Comparison of ENCODE assay signal across 9 cellular contexts in the genomic region with DNA sequence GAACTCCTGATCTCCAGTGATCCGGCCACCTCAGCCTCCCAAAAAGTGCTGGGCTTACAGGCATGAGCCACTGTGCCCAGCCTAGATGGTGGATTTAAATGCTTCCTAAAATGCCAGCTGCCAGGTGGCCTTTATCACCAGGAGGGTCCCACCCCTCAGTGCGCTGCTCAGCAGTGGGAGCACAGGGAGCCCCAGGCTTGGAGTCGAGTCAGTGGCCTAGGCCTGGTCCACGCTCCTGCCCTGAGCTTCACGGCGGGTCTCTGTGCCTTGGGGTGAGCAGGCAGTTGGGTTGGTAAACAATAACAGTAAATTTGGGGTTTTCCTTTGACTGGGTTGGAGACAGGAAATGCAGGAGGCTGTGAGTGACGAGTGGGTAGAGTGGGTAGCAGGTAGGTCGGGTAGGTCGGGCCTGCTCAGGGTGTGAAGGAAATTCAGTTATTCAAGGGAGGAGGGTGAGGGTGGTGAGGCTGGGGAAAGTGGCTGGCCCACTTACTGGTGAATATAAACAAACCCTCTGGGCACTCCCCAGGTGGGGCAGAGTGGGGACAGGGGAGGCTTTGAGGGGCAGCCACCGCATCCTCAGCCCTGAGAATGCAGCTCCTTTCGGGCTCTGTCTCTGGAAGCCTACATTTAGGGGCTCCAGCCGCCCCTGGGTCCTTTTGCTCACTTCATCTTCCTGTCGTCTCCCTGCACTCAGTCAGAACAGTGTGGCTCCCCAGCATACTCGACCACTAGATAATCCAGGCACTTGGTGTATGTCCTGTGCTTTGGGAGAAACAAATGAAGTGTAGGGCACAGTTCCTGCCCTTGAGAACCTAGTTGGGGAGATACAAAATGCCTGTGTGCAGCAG. TPM values are rescaled to one million over a fixed set of nuclear protein-coding genes. Genes with fewer than 3 reads are reported as not detected.
DNase-seq lines count a peak whose midpoint lies in the region; ATAC-seq and TF ChIP-seq lines count a peak whose summit lies in the region.
"Had no signal": no experiment of that assay in that cellular context is flagged by ENCODE, and none has a peak within 500 bp of the region (broad histone marks: within the 10 kb centered on the region; RNA-seq: fewer than 3 reads in every experiment).

No MANE protein-coding gene starts in this region.

- H3K36me3 ChIP-seq in OCI-LY7 (ENCODE audit: insufficient read depth, low read length), result no peaks in the 10 kb centered on the region
- peaks cover 0 to 6% of the 10 kb centered on the region in 2 donors for H3K36me3 ChIP-seq in aorta (ENCODE audit: control insufficient read depth in 1 of 2, insufficient read depth in 2 of 2, low read length in 1 of 2)

- in situ Hi-C loops in KBM-7 (cut with MboI; ENCODE audit: low pct_unique_long_range_greater_than_20kb, low sequenced_read_pairs), result loop anchor here (25.0 kb wide), 1 partner anchor 175 kb away; the partner anchor contains the start of gene FCMR

- no peaks in the 10 kb centered on the region for H3K79me2 ChIP-seq in OCI-LY7 (ENCODE audit: insufficient read depth, low read depth, low read length)

- intact Hi-C loops in activated T-helper 2 cell treated with anti-CD3 and anti-CD28 coated beads, Interferon-gamma antibody, Interleukin-2, Interleukin-4, amounts not matched to agents 10 μg/mL and 5 μg/mL and 100 μg/mL, durations not matched to agents 14 hours and 24 hours and 36 hours (cut with micrococcal nuclease), result no loop called here
- intact Hi-C loops in right cardiac atrium (cut with DNase I) (loop anchor here in 3 of 4 donors (5.0 to 10.0 kb wide), 3 partner anchors 65 to 178 kb away; partner anchors contain the start of gene DYRK3 (in 1 of the 3)), OCI-LY7 (cut with micrococcal nuclease; ENCODE audit: unreplicated experiment) (no loop called here), aorta (cut with DNase I) (loop anchor here in 1 of 2 donors (5.0 to 10.0 kb wide), 2 partner anchors 105 to 168 kb away; no protein-coding TSS in a partner anchor)

- peak in 2 of 3 experiments; percentile 26 to 59 for DNase-seq in stimulated activated CD4-positive, alpha-beta T cell treated with anti-CD3 and anti-CD28 coated beads, TNF-alpha, amount 100 ng/mL, for 4 hours (ENCODE audit: low read depth in 3 of 3)
- no peak for DNase-seq in stimulated activated CD4-positive, alpha-beta T cell treated with anti-CD3 and anti-CD28 coated beads, Interleukin-12 subunit alpha, Interleukin-12 subunit beta, amount 100 ng/mL, for 4 hours
- DNase-seq in activated T-helper 2 cell treated with anti-CD3 and anti-CD28 coated beads, Interferon-gamma antibody, Interleukin-2, Interleukin-4, amounts not matched to agents 10 μg/mL and 5 μg/mL and 100 μg/mL, durations not matched to agents 14 hours and 24 hours and 36 hours (ENCODE audit: low spot score), result no peak
- DNase-seq in right cardiac atrium (peak in 1 of 3 donors; percentile 43), OCI-LY7 (ENCODE audit: low spot score) (no peak), aorta (no peak), KBM-7 (no peak)
- DNase-seq: NCI-H526 treated with DMSO at 0.1 percent for 48 hours had no signal

- no peaks in the 10 kb centered on the region for H3K9me3 Mint-ChIP-seq in activated T-helper 2 cell treated with anti-CD3 and anti-CD28 coated beads, Interferon-gamma antibody, Interleukin-2, Interleukin-4, amounts not matched to agents 10 μg/mL and 5 μg/mL and 100 μg/mL, durations not matched to agents 14 hours and 24 hours and 36 hours

- H3K4me2 ChIP-seq in OCI-LY7 (ENCODE audit: low read length), result no peak overlapping the region

- no peaks in the 10 kb centered on the region for H3K27me3 Mint-ChIP-seq in activated T-helper 2 cell treated with anti-CD3 and anti-CD28 coated beads, Interferon-gamma antibody, Interleukin-2, Interleukin-4, amounts not matched to agents 10 μg/mL and 5 μg/mL and 100 μg/mL, durations not matched to agents 14 hours and 24 hours and 36 hours (ENCODE audit: low read depth)

- H3K4me1 Mint-ChIP-seq in activated T-helper 2 cell treated with anti-CD3 and anti-CD28 coated beads, Interferon-gamma antibody, Interleukin-2, Interleukin-4, amounts not matched to agents 10 μg/mL and 5 μg/mL and 100 μg/mL, durations not matched to agents 14 hours and 24 hours and 36 hours (ENCODE audit: low read depth), result peaks cover 69% of the 10 kb centered on the region

- H3K4me3 ChIP-seq in right cardiac atrium (ENCODE audit: low read length), result no peak overlapping the region
- no peak overlapping the region for H3K4me3 ChIP-seq in OCI-LY7 (ENCODE audit: low read depth, low read length, poor library complexity, severe bottlenecking)
- no peak overlapping the region for H3K4me3 ChIP-seq in aorta (ENCODE audit: low read length in 2 of 2)

- no peak overlapping the region for H3K4me3 Mint-ChIP-seq in activated T-helper 2 cell treated with anti-CD3 and anti-CD28 coated beads, Interferon-gamma antibody, Interleukin-2, Interleukin-4, amounts not matched to agents 10 μg/mL and 5 μg/mL and 100 μg/mL, durations not matched to agents 14 hours and 24 hours and 36 hours (ENCODE audit: low read depth)

- 77% methylated on average over 14 of the region's 14 CpGs for WGBS in right cardiac atrium
- whole genome bisulfite sequencing in aorta, 2 donors, result 85 to 87% methylated on average over 14 of the region's 14 CpGs

- H2AFZ ChIP-seq in OCI-LY7 (ENCODE audit: low read length), result no peak overlapping the region

- H3K36me3 Mint-ChIP-seq in activated T-helper 2 cell treated with anti-CD3 and anti-CD28 coated beads, Interferon-gamma antibody, Interleukin-2, Interleukin-4, amounts not matched to agents 10 μg/mL and 5 μg/mL and 100 μg/mL, durations not matched to agents 14 hours and 24 hours and 36 hours (ENCODE audit: low read depth), result peaks cover 73% of the 10 kb centered on the region

- H3K27ac ChIP-seq in right cardiac atrium (ENCODE audit: low read length) (peak overlapping the region; percentile 57), OCI-LY7 (ENCODE audit: low read depth, low read length, poor library complexity, severe bottlenecking) (no peak overlapping the region), aorta (ENCODE audit: low read depth in 1 of 2, low read length in 2 of 2) (no peak overlapping the region)

- H3K4me1 ChIP-seq in right cardiac atrium (ENCODE audit: control insufficient read depth, insufficient read depth, low read length), result peaks cover 25% of the 10 kb centered on the region
- peaks cover 39% of the 10 kb centered on the region for H3K4me1 ChIP-seq in OCI-LY7 (ENCODE audit: insufficient read depth, low read length, poor library complexity, severe bottlenecking)
- H3K4me1 ChIP-seq in aorta (ENCODE audit: control insufficient read depth in 1 of 2, insufficient read depth in 2 of 2, low read length in 2 of 2), result no peaks in the 10 kb centered on the region

- H3K27me3 ChIP-seq in right cardiac atrium (ENCODE audit: control insufficient read depth, insufficient read depth) (no peaks in the 10 kb centered on the region), aorta (ENCODE audit: control insufficient read depth in 1 of 2, insufficient read depth in 2 of 2, low read length in 1 of 2) (no peaks in the 10 kb centered on the region)

- ATAC-seq in right cardiac atrium, result peak; percentile 14 to 46
- no peak for ATAC-seq in aorta (ENCODE audit: low FRiP score)
- no peak for ATAC-seq in HG03280 (IDR thresholded peaks at IDR 0.05; ENCODE audit: unreplicated experiment)

- BruUV-seq in OCI-LY7 (replicated peaks; lab: Mats Ljungman, UMichigan), result no TSS peak

- H3K9me3 ChIP-seq in right cardiac atrium (ENCODE audit: control insufficient read depth, low read length) (no peaks in the 10 kb centered on the region), OCI-LY7 (ENCODE audit: low read length) (no peaks in the 10 kb centered on the region), aorta (ENCODE audit: control insufficient read depth, low read length) (no peaks in the 10 kb centered on the region)

- POLR2A ChIA-PET in OCI-LY7 (lab: Charles Lee), result interaction anchor here (1.2 kb wide), 1 partner anchor 45 kb away, joined by 3 read pairs; no protein-coding TSS in a partner anchor

- peak overlapping the region; percentile 47 for H3K27ac Mint-ChIP-seq in activated T-helper 2 cell treated with anti-CD3 and anti-CD28 coated beads, Interferon-gamma antibody, Interleukin-2, Interleukin-4, amounts not matched to agents 10 μg/mL and 5 μg/mL and 100 μg/mL, durations not matched to agents 14 hours and 24 hours and 36 hours

- H3K9me2 ChIP-seq in OCI-LY7 (ENCODE audit: insufficient read depth, low read length), result no peaks in the 10 kb centered on the region

- CTCF ChIA-PET in OCI-LY7 (lab: Charles Lee; ENCODE audit: unreplicated experiment), result interaction anchor here (1.0 kb wide), 1 partner anchor 19 kb away, joined by 3 read pairs; no protein-coding TSS in a partner anchor

- no peak for TF ChIP-seq CTCF in OCI-LY7 (conservative IDR thresholded peaks at IDR 0.05; ENCODE audit: low read length)

- H4K20me1 ChIP-seq in OCI-LY7 (ENCODE audit: insufficient read depth, low read length), result no peaks in the 10 kb centered on the region

RNA-seq across cellular contexts. Expression of gene IL19, which starts 33.5 kb away (rescaled TPM):
- not detected in 2 replicates for total RNA-seq in activated T-helper 2 cell treated with anti-CD3 and anti-CD28 coated beads, Interferon-gamma antibody, Interleukin-2, Interleukin-4, amounts not matched to agents 10 μg/mL and 5 μg/mL and 100 μg/mL, durations not matched to agents 14 hours and 24 hours and 36 hours
- not detected for total RNA-seq in right cardiac atrium
- not detected for polyA plus RNA-seq in right cardiac atrium
- total RNA-seq in OCI-LY7 (2014; rRNA removed; shearing (Covaris generic)), result not detected in 2 replicates
- not detected in 2 replicates for total RNA-seq in OCI-LY7 (2022)
- total RNA-seq in aorta, result not detected
- polyA plus RNA-seq in aorta, result not detected

RNA-seq across cellular contexts. Expression of gene IL10, which starts 35.2 kb away (rescaled TPM):
- total RNA-seq in activated T-helper 2 cell treated with anti-CD3 and anti-CD28 coated beads, Interferon-gamma antibody, Interleukin-2, Interleukin-4, amounts not matched to agents 10 μg/mL and 5 μg/mL and 100 μg/mL, durations not matched to agents 14 hours and 24 hours and 36 hours, result 4.2 and 5.8 TPM in 2 replicates
- 1 to 10 TPM in 3 of 4 donors, under 1 TPM in 1; 0.59 to 5.9 (median 1.3) TPM for total RNA-seq in right cardiac atrium
- polyA plus RNA-seq in right cardiac atrium, result 0.75 TPM
- not detected in 2 replicates for total RNA-seq in OCI-LY7 (2014; rRNA removed; shearing (Covaris generic))
- total RNA-seq in OCI-LY7 (2022), result not detected in 2 replicates
- total RNA-seq in aorta, result 10 to 100 TPM in 1 of 2 donors, 1 to 10 TPM in 1; 2.7 to 12.6 TPM
- polyA plus RNA-seq in aorta, result 1 to 10 TPM; 3.0 to 4.3 TPM

RNA-seq across cellular contexts. Expression of gene MAPKAPK2, which starts 52.4 kb away (rescaled TPM):
- 92.3 and 98.8 TPM in 2 replicates for total RNA-seq in activated T-helper 2 cell treated with anti-CD3 and anti-CD28 coated beads, Interferon-gamma antibody, Interleukin-2, Interleukin-4, amounts not matched to agents 10 μg/mL and 5 μg/mL and 100 μg/mL, durations not matched to agents 14 hours and 24 hours and 36 hours
- total RNA-seq in right cardiac atrium (100 to 1,000 TPM; 192 to 221 (median 216) TPM), OCI-LY7 (2022) (39.9 and 46.5 TPM in 2 replicates), aorta (100 to 1,000 TPM in 1 of 2 donors, 10 to 100 TPM in 1; 81.3 to 117 TPM)
- polyA plus RNA-seq in right cardiac atrium (129 TPM), aorta (10 to 100 TPM; 40.2 to 54.1 TPM)
- 14.5 and 16.3 TPM in 2 replicates for total RNA-seq in OCI-LY7 (2014; rRNA removed; shearing (Covaris generic))

Comparison
In these comparisons a context has a peak if more than half of its experiments do, and no peak if none do; other contexts are left out.
1. DNase-seq: peak in stimulated activated CD4-positive, alpha-beta T cell treated with anti-CD3 and anti-CD28 coated beads, TNF-alpha, amount 100 ng/mL, for 4 hours (2 of 3); none in stimulated activated CD4-positive, alpha-beta T cell treated with anti-CD3 and anti-CD28 coated beads, Interleukin-12 subunit alpha, Interleukin-12 subunit beta, amount 100 ng/mL, for 4 hours (single experiment), activated T-helper 2 cell treated with anti-CD3 and anti-CD28 coated beads, Interferon-gamma antibody, Interleukin-2, Interleukin-4, amounts not matched to agents 10 μg/mL and 5 μg/mL and 100 μg/mL, durations not matched to agents 14 hours and 24 hours and 36 hours (single experiment), OCI-LY7 (single experiment), aorta (0 of 2) and KBM-7 (single experiment).
2. ATAC-seq: peak in right cardiac atrium (2 of 2); none in aorta (single experiment) and HG03280 (single experiment).
3. intact Hi-C loops: an anchor here in right cardiac atrium (5.0 to 10.0 kb wide); none called in activated T-helper 2 cell treated with anti-CD3 and anti-CD28 coated beads, Interferon-gamma antibody, Interleukin-2, Interleukin-4, amounts not matched to agents 10 μg/mL and 5 μg/mL and 100 μg/mL, durations not matched to agents 14 hours and 24 hours and 36 hours and OCI-LY7.